ENCODE assay signal across 2 cellular contexts in genomic region chr12:57449375-57449774, GRCh38.
TF ChIP-seq lines count a peak whose summit lies in the region.

No MANE protein-coding gene starts in this region.

TF ChIP-seq in liver, 16 proteins besides CTCF, POLR2A, EP300 and RAD21:
- TF ChIP-seq NR2F2 (IDR thresholded peaks at IDR 0.05) = no peak
- no peak for TF ChIP-seq HNF4A (conservative IDR thresholded peaks at IDR 0.05)
- no peak for TF ChIP-seq JUND (IDR thresholded peaks at IDR 0.05)
- no peak for TF ChIP-seq SP1 (IDR thresholded peaks at IDR 0.05)
- no peak for TF ChIP-seq RXRA (IDR thresholded peaks at IDR 0.05)
- TF ChIP-seq, protein P1, sequence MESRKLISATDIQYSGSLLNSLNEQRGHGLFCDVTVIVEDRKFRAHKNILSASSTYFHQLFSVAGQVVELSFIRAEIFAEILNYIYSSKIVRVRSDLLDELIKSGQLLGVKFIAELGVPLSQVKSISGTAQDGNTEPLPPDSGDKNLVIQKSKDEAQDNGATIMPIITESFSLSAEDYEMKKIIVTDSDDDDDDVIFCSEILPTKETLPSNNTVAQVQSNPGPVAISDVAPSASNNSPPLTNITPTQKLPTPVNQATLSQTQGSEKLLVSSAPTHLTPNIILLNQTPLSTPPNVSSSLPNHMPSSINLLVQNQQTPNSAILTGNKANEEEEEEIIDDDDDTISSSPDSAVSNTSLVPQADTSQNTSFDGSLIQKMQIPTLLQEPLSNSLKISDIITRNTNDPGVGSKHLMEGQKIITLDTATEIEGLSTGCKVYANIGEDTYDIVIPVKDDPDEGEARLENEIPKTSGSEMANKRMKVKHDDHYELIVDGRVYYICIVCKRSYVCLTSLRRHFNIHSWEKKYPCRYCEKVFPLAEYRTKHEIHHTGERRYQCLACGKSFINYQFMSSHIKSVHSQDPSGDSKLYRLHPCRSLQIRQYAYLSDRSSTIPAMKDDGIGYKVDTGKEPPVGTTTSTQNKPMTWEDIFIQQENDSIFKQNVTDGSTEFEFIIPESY (IDR thresholded peaks at IDR 0.05) = no peak
- TF ChIP-seq TAF1 (conservative IDR thresholded peaks at IDR 0.05) = no peak
- no peak for TF ChIP-seq YY1 (IDR thresholded peaks at IDR 0.05)
- TF ChIP-seq FOXA2 (IDR thresholded peaks at IDR 0.05) = no peak
- TF ChIP-seq FOXA1 (IDR thresholded peaks at IDR 0.05) = no peak
- TF ChIP-seq MAX (IDR thresholded peaks at IDR 0.05) = no peak
- no peak for TF ChIP-seq GABPA (IDR thresholded peaks at IDR 0.05 in 1 of 2, conservative IDR thresholded peaks at IDR 0.05 in 1 of 2)
- no peak for TF ChIP-seq ATF3 (IDR thresholded peaks at IDR 0.05)
- TF ChIP-seq HNF4G (IDR thresholded peaks at IDR 0.05) = no peak
- TF ChIP-seq, protein P2, sequence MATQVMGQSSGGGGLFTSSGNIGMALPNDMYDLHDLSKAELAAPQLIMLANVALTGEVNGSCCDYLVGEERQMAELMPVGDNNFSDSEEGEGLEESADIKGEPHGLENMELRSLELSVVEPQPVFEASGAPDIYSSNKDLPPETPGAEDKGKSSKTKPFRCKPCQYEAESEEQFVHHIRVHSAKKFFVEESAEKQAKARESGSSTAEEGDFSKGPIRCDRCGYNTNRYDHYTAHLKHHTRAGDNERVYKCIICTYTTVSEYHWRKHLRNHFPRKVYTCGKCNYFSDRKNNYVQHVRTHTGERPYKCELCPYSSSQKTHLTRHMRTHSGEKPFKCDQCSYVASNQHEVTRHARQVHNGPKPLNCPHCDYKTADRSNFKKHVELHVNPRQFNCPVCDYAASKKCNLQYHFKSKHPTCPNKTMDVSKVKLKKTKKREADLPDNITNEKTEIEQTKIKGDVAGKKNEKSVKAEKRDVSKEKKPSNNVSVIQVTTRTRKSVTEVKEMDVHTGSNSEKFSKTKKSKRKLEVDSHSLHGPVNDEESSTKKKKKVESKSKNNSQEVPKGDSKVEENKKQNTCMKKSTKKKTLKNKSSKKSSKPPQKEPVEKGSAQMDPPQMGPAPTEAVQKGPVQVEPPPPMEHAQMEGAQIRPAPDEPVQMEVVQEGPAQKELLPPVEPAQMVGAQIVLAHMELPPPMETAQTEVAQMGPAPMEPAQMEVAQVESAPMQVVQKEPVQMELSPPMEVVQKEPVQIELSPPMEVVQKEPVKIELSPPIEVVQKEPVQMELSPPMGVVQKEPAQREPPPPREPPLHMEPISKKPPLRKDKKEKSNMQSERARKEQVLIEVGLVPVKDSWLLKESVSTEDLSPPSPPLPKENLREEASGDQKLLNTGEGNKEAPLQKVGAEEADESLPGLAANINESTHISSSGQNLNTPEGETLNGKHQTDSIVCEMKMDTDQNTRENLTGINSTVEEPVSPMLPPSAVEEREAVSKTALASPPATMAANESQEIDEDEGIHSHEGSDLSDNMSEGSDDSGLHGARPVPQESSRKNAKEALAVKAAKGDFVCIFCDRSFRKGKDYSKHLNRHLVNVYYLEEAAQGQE (IDR thresholded peaks at IDR 0.05) = no peak
- TF ChIP-seq EGR1 (IDR thresholded peaks at IDR 0.05; ENCODE audit: low read depth in 2 of 2) = no peak

TF ChIP-seq in HepG2, 621 proteins besides CTCF, POLR2A, EP300 and RAD21:
- TF ChIP-seq FOSL1 (CRISPR knock-in tag; IDR thresholded peaks at IDR 0.05; ENCODE audit: borderline replicate concordance) = no peak
- no peak for TF ChIP-seq PPARG (CRISPR knock-in tag; conservative IDR thresholded peaks at IDR 0.05)
- no peak for TF ChIP-seq ZNF3 (CRISPR knock-in tag; IDR thresholded peaks at IDR 0.05)
- TF ChIP-seq ZNF512 (CRISPR knock-in tag; IDR thresholded peaks at IDR 0.05) = no peak
- no peak for TF ChIP-seq KMT2A (CRISPR knock-in tag; IDR thresholded peaks at IDR 0.05)
- TF ChIP-seq HOXD1 (CRISPR knock-in tag; IDR thresholded peaks at IDR 0.05) = no peak
- TF ChIP-seq YY1 (IDR thresholded peaks at IDR 0.05; ENCODE audit: insufficient read depth, insufficient replicate concordance, low read depth, low read length) = no peak
- TF ChIP-seq HHEX (CRISPR knock-in tag; IDR thresholded peaks at IDR 0.05) = no peak
- no peak for TF ChIP-seq CBX5 (CRISPR knock-in tag; IDR thresholded peaks at IDR 0.05; ENCODE audit: borderline replicate concordance)
- TF ChIP-seq ZNF138 (CRISPR knock-in tag; IDR thresholded peaks at IDR 0.05; ENCODE audit: low read depth) = no peak
- TF ChIP-seq CBX2 (IDR thresholded peaks at IDR 0.05; ENCODE audit: low read depth, low read length) = no peak
- TF ChIP-seq CBX2 (CRISPR knock-in tag; IDR thresholded peaks at IDR 0.05; ENCODE audit: low read depth) = no peak
- TF ChIP-seq NFYB (CRISPR knock-in tag; IDR thresholded peaks at IDR 0.05) = no peak
- TF ChIP-seq REXO4 (CRISPR knock-in tag; IDR thresholded peaks at IDR 0.05; ENCODE audit: borderline replicate concordance) = no peak
- no peak for TF ChIP-seq ZSCAN20 (CRISPR knock-in tag; IDR thresholded peaks at IDR 0.05; ENCODE audit: borderline replicate concordance)
- no peak for TF ChIP-seq ZNF616 (CRISPR knock-in tag; IDR thresholded peaks at IDR 0.05; ENCODE audit: low read depth)
- no peak for TF ChIP-seq AGO2 (optimal IDR thresholded peaks at IDR 0.05; ENCODE audit: low read depth, low read length)
- no peak for TF ChIP-seq ZBTB7B (CRISPR knock-in tag; IDR thresholded peaks at IDR 0.05)
- no peak for TF ChIP-seq HNRNPK (IDR thresholded peaks at IDR 0.05; ENCODE audit: low read depth, low read length, poor library complexity, severe bottlenecking)
- no peak for TF ChIP-seq SMYD3 (CRISPR knock-in tag; IDR thresholded peaks at IDR 0.05)
- TF ChIP-seq ZNF333 (CRISPR knock-in tag; IDR thresholded peaks at IDR 0.05; ENCODE audit: borderline replicate concordance) = no peak
TF ChIP-seq in HepG2: peak in this region for 0.
